In genomic region chr2:48968011-48968410, GRCh38 we compare ENCODE assay signal across 24 cellular contexts.
"Had no signal": no experiment of that assay in that cellular context is flagged by ENCODE, and none has a peak within 500 bp of the region (broad histone marks: within the 10 kb centered on the region; RNA-seq: fewer than 3 reads in every experiment).

No MANE protein-coding gene starts in this region.

- H3K9me3 ChIP-seq: neutrophil, pancreas, psoas muscle, right lobe of liver, sigmoid colon, stomach, testis, tibial artery, transverse colon, upper lobe of right lung, uterus had no signal

- H3K27ac ChIP-seq: neutrophil, pancreas, psoas muscle, right lobe of liver, sigmoid colon, stomach, testis, tibial artery, transverse colon, upper lobe of right lung, uterus had no signal

- H3K27me3 ChIP-seq: neutrophil, pancreas, right lobe of liver, stomach, testis, tibial artery, transverse colon, upper lobe of right lung, uterus had no signal

- DNase-seq: naive thymus-derived CD8-positive, alpha-beta T cell; nephron progenitor cell; nucleus accumbens; pancreas; psoas muscle; right cardiac atrium; right lobe of liver; sigmoid colon; small intestine; stimulated activated CD4-positive, alpha-beta T cell treated with anti-CD3 and anti-CD28 coated beads, Interleukin-15, amount 100 ng/mL, for 24 hours; stimulated activated CD4-positive, alpha-beta T cell treated with anti-CD3 and anti-CD28 coated beads, Interleukin-2, amount 100 ng/mL, for 24 hours; stimulated activated CD4-positive, alpha-beta T cell treated with anti-CD3 and anti-CD28 coated beads, Interleukin-2, amount 100 ng/mL, for 48 hours; stimulated activated CD4-positive, alpha-beta T cell treated with anti-CD3 and anti-CD28 coated beads, Interleukin-4, amount 100 ng/mL, for 24 hours; stimulated activated naive B cell treated with anti-CD40 and anti-IgM and Interleukin-4, amounts not matched to agents 10 μg/mL and 1 μg/mL and 100 μg/mL, for 72 hours; stimulated activated naive CD4-positive, alpha-beta T cell treated with Interleukin-2 at 50 U/mL for 16 hours; stomach; testis; tibial artery; transverse colon; upper lobe of right lung; uterus had no signal

- H3K4me3 ChIP-seq: pancreas, psoas muscle, right lobe of liver, sigmoid colon, stomach, testis, tibial artery, transverse colon, upper lobe of right lung, uterus had no signal

- ATAC-seq: naive thymus-derived CD8-positive, alpha-beta T cell; natural killer cell treated with Interleukin-12 subunit alpha and Interleukin-12 subunit beta and Interleukin-15 and Interleukin-18, amount 100 ng/mL, for 72 hours; pancreas; psoas muscle; right cardiac atrium; right lobe of liver; stimulated activated effector memory CD8-positive, alpha-beta T cell treated with anti-CD3 and anti-CD28 coated beads, Interleukin-12 subunit alpha, Interleukin-12 subunit beta, amount 100 ng/mL, for 72 hours; stimulated activated naive B cell treated with anti-CD40 and anti-IgM and Interleukin-4, amounts not matched to agents 10 μg/mL and 1 μg/mL and 100 μg/mL, for 72 hours; upper lobe of right lung had no signal

- H3K4me1 ChIP-seq: pancreas, psoas muscle, sigmoid colon, stomach, testis, tibial artery, transverse colon, upper lobe of right lung, uterus had no signal

- H3K36me3 ChIP-seq: neutrophil, pancreas, right lobe of liver, sigmoid colon, stomach, tibial artery, transverse colon, upper lobe of right lung, uterus had no signal

- FAIRE-seq: pancreas, small intestine had no signal
